In genomic region chr10:44976352-44977198, GRCh38 we compare ENCODE assay signal across 1 cellular context.
TF ChIP-seq lines count a peak whose summit lies in the region.

No MANE protein-coding gene starts in this region.

TF ChIP-seq in HepG2, 621 proteins besides CTCF, POLR2A, EP300 and RAD21 (continued from another document and continues in another):
- TF ChIP-seq THRA (CRISPR knock-in tag; IDR thresholded peaks at IDR 0.05; ENCODE audit: borderline replicate concordance) (no peak), ZHX1 (CRISPR knock-in tag; IDR thresholded peaks at IDR 0.05; ENCODE audit: low read depth) (no peak), ZNF562 (CRISPR knock-in tag; IDR thresholded peaks at IDR 0.05; ENCODE audit: borderline replicate concordance) (no peak), POLR2AphosphoS5 (IDR thresholded peaks at IDR 0.05; ENCODE audit: low read depth, low read length) (peak; percentile 61), ZNF607 (CRISPR knock-in tag; IDR thresholded peaks at IDR 0.05; ENCODE audit: borderline replicate concordance) (no peak; the same call in 1 of the 2 replicates), CBX5 (CRISPR knock-in tag; IDR thresholded peaks at IDR 0.05; ENCODE audit: borderline replicate concordance) (0 out of 2 replicates have a peak, but pooled peaks have one; percentile 48), ADNP (CRISPR knock-in tag; IDR thresholded peaks at IDR 0.05) (no peak), IKZF4 (CRISPR knock-in tag; IDR thresholded peaks at IDR 0.05; ENCODE audit: borderline replicate concordance, low read depth, not compliant biosample characterization) (peak; percentile 12), ZNF850 (CRISPR knock-in tag; conservative IDR thresholded peaks at IDR 0.05) (no peak), ZNF33B (CRISPR knock-in tag; IDR thresholded peaks at IDR 0.05) (no peak), MYPOP (CRISPR knock-in tag; IDR thresholded peaks at IDR 0.05) (0 out of 2 replicates have a peak, but pooled peaks have one; percentile 14), IKZF1 (IDR thresholded peaks at IDR 0.05) (no peak), ZNF574 (CRISPR knock-in tag; IDR thresholded peaks at IDR 0.05) (peak; percentile 2; the same call in 1 of the 2 replicates), PHF21A (CRISPR knock-in tag; IDR thresholded peaks at IDR 0.05) (no peak), ZFP41 (CRISPR knock-in tag; IDR thresholded peaks at IDR 0.05; ENCODE audit: borderline replicate concordance) (0 out of 2 replicates have a peak, but pooled peaks have one; percentile 51), HDAC6 (IDR thresholded peaks at IDR 0.05; ENCODE audit: low read depth, low read length) (no peak), ZNF441 (CRISPR knock-in tag; IDR thresholded peaks at IDR 0.05; ENCODE audit: borderline replicate concordance) (peak; percentile 34; the same call in 1 of the 2 replicates), ZNF333 (CRISPR knock-in tag; IDR thresholded peaks at IDR 0.05; ENCODE audit: borderline replicate concordance) (no peak), SMC3 (IDR thresholded peaks at IDR 0.05; ENCODE audit: low read length) (no peak), HNRNPUL1 (IDR thresholded peaks at IDR 0.05; ENCODE audit: low read depth, low read length) (no peak), ZNF564 (CRISPR knock-in tag; IDR thresholded peaks at IDR 0.05) (no peak), THAP8 (CRISPR knock-in tag; IDR thresholded peaks at IDR 0.05; ENCODE audit: borderline replicate concordance) (peak; percentile 80; the same call in 1 of the 2 replicates), MYC (CRISPR knock-in tag; IDR thresholded peaks at IDR 0.05; ENCODE audit: borderline replicate concordance) (no peak), ATF5 (CRISPR knock-in tag; IDR thresholded peaks at IDR 0.05; ENCODE audit: low read depth) (no peak), PRPF4 (IDR thresholded peaks at IDR 0.05; ENCODE audit: low read depth, low read length, poor library complexity, severe bottlenecking) (no peak), PHF20 (CRISPR knock-in tag; IDR thresholded peaks at IDR 0.05) (0 out of 2 replicates have a peak, but pooled peaks have one; percentile 28), ZNF34 (CRISPR knock-in tag; IDR thresholded peaks at IDR 0.05; ENCODE audit: borderline replicate concordance) (no peak; the same call in 1 of the 2 replicates), U2AF1 (optimal IDR thresholded peaks at IDR 0.05; ENCODE audit: low read depth, low read length) (no peak), TRIM22 (IDR thresholded peaks at IDR 0.05) (no peak), THYN1 (CRISPR knock-in tag; IDR thresholded peaks at IDR 0.05; ENCODE audit: borderline replicate concordance, low read depth) (no peak), ZBTB26 (CRISPR knock-in tag; IDR thresholded peaks at IDR 0.05; ENCODE audit: borderline replicate concordance) (no peak), ZNF644 (CRISPR knock-in tag; IDR thresholded peaks at IDR 0.05; ENCODE audit: low read depth) (no peak), ZNF407 (CRISPR knock-in tag; IDR thresholded peaks at IDR 0.05; ENCODE audit: not compliant biosample characterization) (peak; percentile 4), ZNF136 (CRISPR knock-in tag; IDR thresholded peaks at IDR 0.05; ENCODE audit: low read depth) (no peak), ZNF10 (CRISPR knock-in tag; IDR thresholded peaks at IDR 0.05; ENCODE audit: borderline replicate concordance, low read depth) (no peak), KDM6A (CRISPR knock-in tag; IDR thresholded peaks at IDR 0.05; ENCODE audit: low read depth) (no peak), FOSL1 (CRISPR knock-in tag; IDR thresholded peaks at IDR 0.05; ENCODE audit: borderline replicate concordance) (no peak), ZEB1 (IDR thresholded peaks at IDR 0.05; ENCODE audit: insufficient replicate concordance, low read depth) (peak; percentile 15), KLF9 (CRISPR knock-in tag; IDR thresholded peaks at IDR 0.05; ENCODE audit: low read depth) (0 out of 2 replicates have a peak, but pooled peaks have one; percentile 7)
